12 cellular contexts compared by ENCODE assay signal in the genomic region with DNA sequence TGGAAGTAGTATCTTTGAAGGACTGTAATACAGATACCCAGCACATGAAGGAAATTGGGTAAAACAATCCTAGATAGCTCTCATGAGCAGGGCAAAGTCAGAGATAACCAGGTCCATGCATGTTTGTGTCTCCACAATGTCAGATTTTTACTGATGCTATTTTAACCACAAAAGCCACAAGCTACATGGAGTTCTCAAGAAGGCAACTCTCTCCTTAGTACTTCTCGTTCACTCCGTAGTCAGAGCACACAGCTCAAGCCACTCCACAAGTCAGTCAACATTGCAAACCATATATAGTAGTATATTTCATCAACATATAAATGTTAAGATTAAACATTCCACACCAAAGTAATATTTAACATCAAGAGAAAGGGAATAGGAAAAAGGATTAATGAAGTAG.
DNase-seq lines count a peak whose midpoint lies in the region; ATAC-seq and TF ChIP-seq lines count a peak whose summit lies in the region.
"Had no signal": no experiment of that assay in that cellular context is flagged by ENCODE, and none has a peak within 500 bp of the region (broad histone marks: within the 10 kb centered on the region; RNA-seq: fewer than 3 reads in every experiment).

No MANE protein-coding gene starts in this region.

- no peaks in the 10 kb centered on the region for H4K20me1 ChIP-seq in Loucy (ENCODE audit: insufficient read depth, low read length, poor library complexity, severe bottlenecking)

- TF ChIP-seq CTCF in Caco-2 (IDR thresholded peaks at IDR 0.05; ENCODE audit: insufficient read depth in 1 of 2, low read depth in 1 of 2, low read length in 1 of 2, severe bottlenecking in 1 of 2, unreplicated experiment in 1 of 2) (no peak), Loucy (conservative IDR thresholded peaks at IDR 0.05; ENCODE audit: low read length) (no peak)

- no peaks in the 10 kb centered on the region for H3F3A ChIP-seq in Loucy (ENCODE audit: low read depth)

- no TSS peak for BruUV-seq in Caco-2 (replicated peaks; lab: Mats Ljungman, UMichigan)

- H3K4me2 ChIP-seq in Loucy (ENCODE audit: low read depth, low read length, poor library complexity, severe bottlenecking): peak overlapping the region; percentile 73

- H3K9me3 Mint-ChIP-seq in Caco-2 (ENCODE audit: unreplicated experiment) (no peaks in the 10 kb centered on the region), memory B cell (no peaks in the 10 kb centered on the region)
- H3K9me3 Mint-ChIP-seq in activated T-helper 2 cell treated with anti-CD3 and anti-CD28 coated beads, Interferon-gamma antibody, Interleukin-2, Interleukin-4, amounts not matched to agents 10 μg/mL and 5 μg/mL and 100 μg/mL, durations not matched to agents 14 hours and 24 hours and 36 hours: peaks cover 7% of the 10 kb centered on the region

- H3K36me3 ChIP-seq in Caco-2 (ENCODE audit: control insufficient read depth, insufficient read depth, low read length) (no peaks in the 10 kb centered on the region), Loucy (ENCODE audit: insufficient read depth, low read length) (no peaks in the 10 kb centered on the region)
- H3K36me3 ChIP-seq: neutrophil, SJCRH30 had no signal

- no peak for DNase-seq in Caco-2
- DNase-seq in activated T-helper 2 cell treated with anti-CD3 and anti-CD28 coated beads, Interferon-gamma antibody, Interleukin-2, Interleukin-4, amounts not matched to agents 10 μg/mL and 5 μg/mL and 100 μg/mL, durations not matched to agents 14 hours and 24 hours and 36 hours (ENCODE audit: low spot score): no peak
- DNase-seq in memory B cell (ENCODE audit: low spot score in 2 of 2): no peak
- no peak for DNase-seq in left lobe of liver (ENCODE audit: low spot score)
- DNase-seq in NCI-H526 (lab: John Stamatoyannopoulos, UW): no peak
- no peak for DNase-seq in effector CD8-positive, alpha-beta T cell (lab: John Stamatoyannopoulos, UW)
- no peak for DNase-seq in head of caudate nucleus
- DNase-seq: central memory CD4-positive, alpha-beta T cell; kidney glomerular epithelial cell had no signal

- no peak for ATAC-seq in memory B cell (ENCODE audit: low read depth)
- no peak for ATAC-seq in left lobe of liver

- H2AFZ ChIP-seq in Loucy (ENCODE audit: low read length): peak overlapping the region; percentile 57; the same call in 1 of the 2 replicates

- H3K9ac ChIP-seq in Loucy (ENCODE audit: low read depth, low read length, poor library complexity, severe bottlenecking): peak overlapping the region; percentile 13

- no peaks in the 10 kb centered on the region for H3K9me3 ChIP-seq in Caco-2
- no peaks in the 10 kb centered on the region for H3K9me3 ChIP-seq in Loucy (ENCODE audit: insufficient read depth, low read depth, low read length)
- H3K9me3 ChIP-seq: neutrophil had no signal

- H3K4me1 ChIP-seq in Caco-2: peaks cover 24% of the 10 kb centered on the region; the same call in 1 of the 2 replicates
- peaks cover 16% of the 10 kb centered on the region for H3K4me1 ChIP-seq in Loucy (ENCODE audit: insufficient read depth, low read length, poor library complexity, severe bottlenecking)

- H3K27ac Mint-ChIP-seq in Caco-2 (ENCODE audit: unreplicated experiment): peak overlapping the region; percentile 10
- peak overlapping the region; percentile 76 for H3K27ac Mint-ChIP-seq in activated T-helper 2 cell treated with anti-CD3 and anti-CD28 coated beads, Interferon-gamma antibody, Interleukin-2, Interleukin-4, amounts not matched to agents 10 μg/mL and 5 μg/mL and 100 μg/mL, durations not matched to agents 14 hours and 24 hours and 36 hours
- H3K27ac Mint-ChIP-seq in memory B cell: peak overlapping the region; percentile 93

- H3K27me3 ChIP-seq in Caco-2 (replicated peaks; ENCODE audit: control insufficient read depth, insufficient read depth, low read length) (no peaks in the 10 kb centered on the region), Loucy (ENCODE audit: insufficient read depth, low read length, poor library complexity, severe bottlenecking) (no peaks in the 10 kb centered on the region)
- H3K27me3 ChIP-seq: SJCRH30 had no signal

- H3K4me1 Mint-ChIP-seq in Caco-2 (ENCODE audit: low read depth, unreplicated experiment) (peaks cover 28% of the 10 kb centered on the region), memory B cell (peaks cover 12% of the 10 kb centered on the region)
- H3K4me1 Mint-ChIP-seq in activated T-helper 2 cell treated with anti-CD3 and anti-CD28 coated beads, Interferon-gamma antibody, Interleukin-2, Interleukin-4, amounts not matched to agents 10 μg/mL and 5 μg/mL and 100 μg/mL, durations not matched to agents 14 hours and 24 hours and 36 hours (ENCODE audit: low read depth): peaks cover 41% of the 10 kb centered on the region

- H3K27me3 Mint-ChIP-seq in Caco-2 (ENCODE audit: insufficient read depth, unreplicated experiment) (no peaks in the 10 kb centered on the region), memory B cell (no peaks in the 10 kb centered on the region)
- H3K27me3 Mint-ChIP-seq in activated T-helper 2 cell treated with anti-CD3 and anti-CD28 coated beads, Interferon-gamma antibody, Interleukin-2, Interleukin-4, amounts not matched to agents 10 μg/mL and 5 μg/mL and 100 μg/mL, durations not matched to agents 14 hours and 24 hours and 36 hours (ENCODE audit: low read depth): no peaks in the 10 kb centered on the region

- CTCF ChIA-PET in Caco-2 (lab: Charles Lee): no interaction called here

- POLR2A ChIA-PET in Caco-2 (lab: Charles Lee): no interaction called here

- H3K9me2 ChIP-seq in Loucy (replicated peaks; ENCODE audit: low read depth, low read length): no peaks in the 10 kb centered on the region

- H3K4me3 Mint-ChIP-seq in Caco-2 (ENCODE audit: unreplicated experiment) (no peak overlapping the region), memory B cell (peak overlapping the region; percentile 1)
- peak overlapping the region; percentile 24 for H3K4me3 Mint-ChIP-seq in activated T-helper 2 cell treated with anti-CD3 and anti-CD28 coated beads, Interferon-gamma antibody, Interleukin-2, Interleukin-4, amounts not matched to agents 10 μg/mL and 5 μg/mL and 100 μg/mL, durations not matched to agents 14 hours and 24 hours and 36 hours (ENCODE audit: low read depth)

- no peaks in the 10 kb centered on the region for H3K79me2 ChIP-seq in Loucy (ENCODE audit: insufficient read depth, low read length)

- no peak overlapping the region for H3K4me3 ChIP-seq in Caco-2 (ENCODE audit: low read depth, low read length)
- peak overlapping the region; percentile 62 for H3K4me3 ChIP-seq in Loucy (ENCODE audit: low read length, poor library complexity, severe bottlenecking)

- intact Hi-C loops in Caco-2 (cut with micrococcal nuclease; ENCODE audit: unreplicated experiment): no loop called here
- intact Hi-C loops in activated T-helper 2 cell treated with anti-CD3 and anti-CD28 coated beads, Interferon-gamma antibody, Interleukin-2, Interleukin-4, amounts not matched to agents 10 μg/mL and 5 μg/mL and 100 μg/mL, durations not matched to agents 14 hours and 24 hours and 36 hours (cut with micrococcal nuclease): loop anchor here (5.0 kb wide), 2 partner anchors 35 to 420 kb away; no protein-coding TSS in a partner anchor
- intact Hi-C loops in head of caudate nucleus (cut with DNase I): no loop called here

- H3K36me3 Mint-ChIP-seq in Caco-2 (ENCODE audit: insufficient read depth, unreplicated experiment) (no peaks in the 10 kb centered on the region), memory B cell (no peaks in the 10 kb centered on the region)
- no peaks in the 10 kb centered on the region for H3K36me3 Mint-ChIP-seq in activated T-helper 2 cell treated with anti-CD3 and anti-CD28 coated beads, Interferon-gamma antibody, Interleukin-2, Interleukin-4, amounts not matched to agents 10 μg/mL and 5 μg/mL and 100 μg/mL, durations not matched to agents 14 hours and 24 hours and 36 hours (ENCODE audit: low read depth)

Comparison
In these comparisons a context has a peak if more than half of its experiments do, and no peak if none do; other contexts are left out.
1. H3K27ac Mint-ChIP-seq: peak in every context shown above with its lines; median percentile 93 in memory B cell; 76 in activated T-helper 2 cell treated with anti-CD3 and anti-CD28 coated beads, Interferon-gamma antibody, Interleukin-2, Interleukin-4, amounts not matched to agents 10 μg/mL and 5 μg/mL and 100 μg/mL, durations not matched to agents 14 hours and 24 hours and 36 hours; 10 in Caco-2.